Comparison of ENCODE assay signal across 12 cellular contexts in genomic region chr13:26112843-26113242, GRCh38.
DNase-seq lines count a peak whose midpoint lies in the region; ATAC-seq and TF ChIP-seq lines count a peak whose summit lies in the region.
"Had no signal": no experiment of that assay in that cellular context is flagged by ENCODE, and none has a peak within 500 bp of the region (broad histone marks: within the 10 kb centered on the region; RNA-seq: fewer than 3 reads in every experiment).

No MANE protein-coding gene starts in this region.

- TF ChIP-seq CTCF in AG09309 (IDR thresholded peaks at IDR 0.05; ENCODE audit: control insufficient read depth, insufficient read depth, low read depth, low read length, missing control alignments) (peak; percentile 35), H9 (conservative IDR thresholded peaks at IDR 0.05) (peak; percentile 72), hepatocyte (IDR thresholded peaks at IDR 0.05; ENCODE audit: poor library complexity) (peak; percentile 18)

- H2BK20ac ChIP-seq in H9 (ENCODE audit: low read depth, low read length, poor library complexity, severe bottlenecking) = no peak overlapping the region

- no peak overlapping the region for H4K8ac ChIP-seq in H9 (replicated peaks; ENCODE audit: insufficient read length, low read depth, low read length)

- H3K4me3 ChIP-seq in AG09309 (ENCODE audit: control insufficient read depth, low read depth, low read length) (no peak overlapping the region), SK-N-MC (no peak overlapping the region), hepatocyte (no peak overlapping the region), MG63 (no peak overlapping the region)
- H3K4me3 ChIP-seq: GM12878 had no signal

- H3K23ac ChIP-seq in H9 (ENCODE audit: insufficient read length, low read depth, low read length) = no peak overlapping the region

- H4K5ac ChIP-seq in H9 (ENCODE audit: insufficient read length, low read depth, low read length) = no peak overlapping the region

- H3K4ac ChIP-seq in H9 (ENCODE audit: low read depth, low read length) = no peak overlapping the region

- no peaks in the 10 kb centered on the region for H3K9me2 ChIP-seq in hepatocyte (replicated peaks; ENCODE audit: insufficient read depth)

- H3K27ac ChIP-seq in H9 (ENCODE audit: insufficient read length, low read depth, low read length) (no peak overlapping the region), SK-N-MC (no peak overlapping the region), hepatocyte (no peak overlapping the region)

- no peak for ATAC-seq in HG03097 (IDR thresholded peaks at IDR 0.05; ENCODE audit: low FRiP score, unreplicated experiment)
- no peak for ATAC-seq in stimulated activated effector memory CD8-positive, alpha-beta T cell treated with anti-CD3 and anti-CD28 coated beads, Interleukin-12 subunit alpha, Interleukin-12 subunit beta, amount 100 ng/mL, for 72 hours
- ATAC-seq: GM12878 had no signal

- no peaks in the 10 kb centered on the region for H3K23me2 ChIP-seq in H9 (ENCODE audit: insufficient read length, low read depth, low read length, poor library complexity, severe bottlenecking)

- H3K4me1 ChIP-seq in H9 (ENCODE audit: insufficient read depth, low read length) (no peaks in the 10 kb centered on the region), hepatocyte (ENCODE audit: insufficient read depth) (no peaks in the 10 kb centered on the region)

- no peak overlapping the region for H3K4me3 Mint-ChIP-seq in H9
- H3K4me3 Mint-ChIP-seq in stimulated activated effector memory CD8-positive, alpha-beta T cell treated with anti-CD3 and anti-CD28 coated beads, Interleukin-12 subunit alpha, Interleukin-12 subunit beta, amount 100 ng/mL, for 72 hours = no peak overlapping the region
- H3K4me3 Mint-ChIP-seq: naive B cell had no signal

- H2AK5ac ChIP-seq in H9 (ENCODE audit: insufficient read length, low read length) = no peak overlapping the region

- no peaks in the 10 kb centered on the region for H3K79me2 ChIP-seq in H9 (ENCODE audit: insufficient read depth, low read length)
- no peaks in the 10 kb centered on the region for H3K79me2 ChIP-seq in hepatocyte

- H3K9ac ChIP-seq in H9 (ENCODE audit: extremely low read depth, insufficient read length, low read length) (no peak overlapping the region), SK-N-MC (ENCODE audit: insufficient read length) (no peak overlapping the region)

- H2BK5ac ChIP-seq in H9 (ENCODE audit: insufficient read length, low read length) = no peak overlapping the region

- no peak overlapping the region for H3K27ac Mint-ChIP-seq in H9
- H3K27ac Mint-ChIP-seq in stimulated activated effector memory CD8-positive, alpha-beta T cell treated with anti-CD3 and anti-CD28 coated beads, Interleukin-12 subunit alpha, Interleukin-12 subunit beta, amount 100 ng/mL, for 72 hours = no peak overlapping the region
- H3K27ac Mint-ChIP-seq: naive B cell had no signal

- H3K27me3 ChIP-seq in H9 (ENCODE audit: insufficient read depth, low read length) (no peaks in the 10 kb centered on the region), hepatocyte (no peaks in the 10 kb centered on the region), MG63 (no peaks in the 10 kb centered on the region; the same call in 1 of the 2 replicates)

- no peaks in the 10 kb centered on the region for H4K20me1 ChIP-seq in H9 (ENCODE audit: control insufficient read depth, insufficient read depth, insufficient read length)
- H4K20me1 ChIP-seq in hepatocyte (ENCODE audit: insufficient read depth, poor library complexity, severe bottlenecking) = no peaks in the 10 kb centered on the region

- H3K18ac ChIP-seq in H9 (ENCODE audit: insufficient read length, low read depth, low read length) = no peak overlapping the region

- WGBS in H9 (ENCODE audit: extremely low coverage, insufficient read length, low lambda C conversion rate) = no CpG with 5 or more reads among the region's 4 CpGs
- WGBS in hepatocyte (ENCODE audit: low lambda C conversion rate, missing lambda C conversion rate) = 87% methylated on average over 4 of the region's 4 CpGs

- no peaks in the 10 kb centered on the region for H3K79me1 ChIP-seq in H9 (ENCODE audit: insufficient read depth, low read depth, low read length, poor library complexity, severe bottlenecking)

- H2AFZ ChIP-seq in H9 (ENCODE audit: low read length) = no peak overlapping the region
- no peak overlapping the region for H2AFZ ChIP-seq in hepatocyte

- no peak overlapping the region for H3T11ph ChIP-seq in H9 (ENCODE audit: low read length)

- H3K36me3 ChIP-seq in SK-N-MC (ENCODE audit: insufficient read depth, low read length) (no peaks in the 10 kb centered on the region), hepatocyte (replicated peaks; ENCODE audit: insufficient read depth, low read depth) (no peaks in the 10 kb centered on the region), MG63 (no peaks in the 10 kb centered on the region)

- no peak overlapping the region for H3K4me2 ChIP-seq in H9 (ENCODE audit: insufficient read depth, insufficient read length, low read length)
- no peak overlapping the region for H3K4me2 ChIP-seq in hepatocyte

- H3K14ac ChIP-seq in H9 (ENCODE audit: insufficient read depth, low read length) = no peak overlapping the region

- no peaks in the 10 kb centered on the region for H3K9me3 ChIP-seq in H9 (ENCODE audit: control insufficient read depth, low read depth, low read length)
- no peaks in the 10 kb centered on the region for H3K9me3 ChIP-seq in SK-N-MC (ENCODE audit: low read depth, low read length)
- H3K9me3 ChIP-seq in hepatocyte (ENCODE audit: low read depth) = no peaks in the 10 kb centered on the region
- H3K9me3 ChIP-seq in MG63 = no peaks in the 10 kb centered on the region

- no peak overlapping the region for H4K91ac ChIP-seq in H9 (ENCODE audit: insufficient read length, low read depth, low read length)

- no peaks in the 10 kb centered on the region for H3K9me3 Mint-ChIP-seq in H9
- H3K9me3 Mint-ChIP-seq in stimulated activated effector memory CD8-positive, alpha-beta T cell treated with anti-CD3 and anti-CD28 coated beads, Interleukin-12 subunit alpha, Interleukin-12 subunit beta, amount 100 ng/mL, for 72 hours = no peaks in the 10 kb centered on the region
- H3K9me3 Mint-ChIP-seq: naive B cell had no signal

- H3K56ac ChIP-seq in H9 (ENCODE audit: insufficient read length, low read depth, low read length) = no peak overlapping the region

- H2BK12ac ChIP-seq in H9 (ENCODE audit: insufficient read length, low read depth, low read length) = no peak overlapping the region

- H3K4me1 Mint-ChIP-seq in H9 = no peaks in the 10 kb centered on the region
- no peaks in the 10 kb centered on the region for H3K4me1 Mint-ChIP-seq in stimulated activated effector memory CD8-positive, alpha-beta T cell treated with anti-CD3 and anti-CD28 coated beads, Interleukin-12 subunit alpha, Interleukin-12 subunit beta, amount 100 ng/mL, for 72 hours
- H3K4me1 Mint-ChIP-seq: naive B cell had no signal

- no peak for DNase-seq in AG09309 (ENCODE audit: low read depth)
- no peak for DNase-seq in H9
- DNase-seq in SK-N-MC (ENCODE audit: low read depth, low spot score) = peak; percentile 8
- DNase-seq in hepatocyte (ENCODE audit: low spot score) = no peak
- DNase-seq in activated effector memory CD4-positive, alpha-beta T cell treated with Interleukin-2 at 50 U/mL for 16 hours = no peak
- no peak for DNase-seq in stimulated activated effector memory CD8-positive, alpha-beta T cell treated with anti-CD3 and anti-CD28 coated beads, Interleukin-12 subunit alpha, Interleukin-12 subunit beta, amount 100 ng/mL, for 72 hours (ENCODE audit: low spot score in 2 of 2)
- DNase-seq in MG63 = no peak
- DNase-seq: anterior cingulate cortex, naive B cell, NCI-H1092 had no signal

- H2BK120ac ChIP-seq in H9 (ENCODE audit: low read depth, low read length, poor library complexity, severe bottlenecking) = no peak overlapping the region

- no peaks in the 10 kb centered on the region for H3K36me3 Mint-ChIP-seq in H9 (ENCODE audit: insufficient read depth in 1 of 3, low read depth in 3 of 3)
- no peaks in the 10 kb centered on the region for H3K36me3 Mint-ChIP-seq in stimulated activated effector memory CD8-positive, alpha-beta T cell treated with anti-CD3 and anti-CD28 coated beads, Interleukin-12 subunit alpha, Interleukin-12 subunit beta, amount 100 ng/mL, for 72 hours
- H3K36me3 Mint-ChIP-seq: naive B cell had no signal

- H2BK15ac ChIP-seq in H9 (ENCODE audit: low read depth, low read length) = no peak overlapping the region

- no peaks in the 10 kb centered on the region; the same call in 1 of the 2 replicates for H3K27me3 Mint-ChIP-seq in H9 (ENCODE audit: low read depth)

Comparison
In these comparisons a context has a peak if more than half of its experiments do, and no peak if none do; other contexts are left out.
1. CTCF ChIP-seq: peak in every context shown above with its lines; median percentile 72 in H9; 35 in AG09309; 18 in hepatocyte.